In the genomic region with DNA sequence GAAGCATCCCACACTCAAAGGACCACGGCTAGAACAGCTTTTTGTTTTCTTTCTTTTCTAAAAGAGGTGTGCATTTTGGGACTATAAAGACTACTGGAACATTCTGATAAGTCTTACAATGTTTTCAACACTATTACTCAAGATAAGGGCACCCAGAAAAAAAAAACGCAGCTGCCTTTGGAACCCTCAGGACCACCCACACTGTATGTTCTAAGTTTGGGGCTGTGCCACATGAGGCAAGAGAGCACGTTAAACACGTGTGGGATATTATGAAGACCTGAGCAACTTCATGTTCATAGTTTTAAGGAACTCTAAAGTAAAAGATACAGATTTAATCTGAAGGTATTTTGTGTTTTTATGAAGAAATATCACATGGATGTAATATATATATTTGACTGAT, we compare ENCODE assay signal across 22 cellular contexts.
"Had no signal": no experiment of that assay in that cellular context is flagged by ENCODE, and none has a peak within 500 bp of the region (broad histone marks: within the 10 kb centered on the region; RNA-seq: fewer than 3 reads in every experiment).

No MANE protein-coding gene starts in this region.

- H3K27ac ChIP-seq: colonic mucosa, gastrocnemius medialis, heart right ventricle, neural progenitor cell, parathyroid adenoma, prostate gland, right lobe of liver, skin epidermis, testis, transverse colon had no signal

- H3K4me3 ChIP-seq: colonic mucosa, gastrocnemius medialis, heart right ventricle, mucosa of descending colon, neural progenitor cell, prostate gland, right lobe of liver, skin epidermis, testis, transverse colon had no signal

- H3K4me2 ChIP-seq: neural progenitor cell had no signal

- H3K4me1 ChIP-seq: colonic mucosa, gastrocnemius medialis, parathyroid adenoma, prostate gland, testis had no signal

- ATAC-seq: gastrocnemius medialis; heart right ventricle; mucosa of descending colon; naive thymus-derived CD8-positive, alpha-beta T cell; right lobe of liver; stimulated activated naive B cell treated with anti-CD40 and anti-IgM and Interleukin-4, amounts not matched to agents 10 μg/mL and 1 μg/mL and 100 μg/mL, for 72 hours; stimulated activated naive CD8-positive, alpha-beta T cell treated with anti-CD3 and anti-CD28 coated beads, Interleukin-15, amount 100 ng/mL, for 72 hours had no signal

- H3K9me3 Mint-ChIP-seq: endodermal cell; naive thymus-derived CD8-positive, alpha-beta T cell; neural progenitor cell; stimulated activated naive B cell treated with anti-CD40 and anti-IgM and Interleukin-4, amounts not matched to agents 10 μg/mL and 1 μg/mL and 100 μg/mL, for 72 hours; stimulated activated naive CD8-positive, alpha-beta T cell treated with anti-CD3 and anti-CD28 coated beads, Interleukin-15, amount 100 ng/mL, for 72 hours had no signal

- H3K27ac Mint-ChIP-seq: endodermal cell; naive thymus-derived CD8-positive, alpha-beta T cell; neural progenitor cell; stimulated activated naive B cell treated with anti-CD40 and anti-IgM and Interleukin-4, amounts not matched to agents 10 μg/mL and 1 μg/mL and 100 μg/mL, for 72 hours; stimulated activated naive CD8-positive, alpha-beta T cell treated with anti-CD3 and anti-CD28 coated beads, Interleukin-15, amount 100 ng/mL, for 72 hours had no signal

- H3K36me3 ChIP-seq: colonic mucosa, gastrocnemius medialis, heart right ventricle, neural progenitor cell, prostate gland, right lobe of liver, transverse colon had no signal

- H3K4me1 Mint-ChIP-seq: stimulated activated naive CD8-positive, alpha-beta T cell treated with anti-CD3 and anti-CD28 coated beads, Interleukin-15, amount 100 ng/mL, for 72 hours had no signal

- H3K79me2 ChIP-seq: parathyroid adenoma had no signal

- H2AFZ ChIP-seq: neural progenitor cell, parathyroid adenoma had no signal

- H3K4me3 Mint-ChIP-seq: endodermal cell; naive thymus-derived CD8-positive, alpha-beta T cell; neural progenitor cell; stimulated activated naive B cell treated with anti-CD40 and anti-IgM and Interleukin-4, amounts not matched to agents 10 μg/mL and 1 μg/mL and 100 μg/mL, for 72 hours; stimulated activated naive CD8-positive, alpha-beta T cell treated with anti-CD3 and anti-CD28 coated beads, Interleukin-15, amount 100 ng/mL, for 72 hours had no signal

- H3K9me3 ChIP-seq: colonic mucosa, gastrocnemius medialis, heart right ventricle, mucosa of descending colon, prostate gland, right lobe of liver, testis, transverse colon had no signal

- H3K36me3 Mint-ChIP-seq: neural progenitor cell had no signal

- H3K27me3 ChIP-seq: colonic mucosa, gastrocnemius medialis, heart right ventricle, neural progenitor cell, right lobe of liver, testis, transverse colon had no signal

- H3K9ac ChIP-seq: neural progenitor cell, parathyroid adenoma had no signal

- DNase-seq: cerebellar nuclear complex; colonic mucosa; effector CD4-positive, alpha-beta T cell; endodermal cell; gastrocnemius medialis; heart right ventricle; hypothalamus; kidney glomerular epithelial cell; mucosa of descending colon; naive thymus-derived CD8-positive, alpha-beta T cell; occipital lobe; right lobe of liver; stimulated activated CD4-positive, alpha-beta T cell treated with anti-CD3 and anti-CD28 coated beads, Interleukin-2, amount 100 ng/mL, for 24 hours; stimulated activated CD4-positive, alpha-beta T cell treated with anti-CD3 and anti-CD28 coated beads, Interleukin-4, amount 100 ng/mL, for 4 hours; stimulated activated naive B cell treated with anti-CD40 and anti-IgM and Interleukin-4, amounts not matched to agents 10 μg/mL and 1 μg/mL and 100 μg/mL, for 72 hours; stimulated activated naive CD8-positive, alpha-beta T cell treated with anti-CD3 and anti-CD28 coated beads, Interleukin-15, amount 100 ng/mL, for 72 hours; testis; transverse colon had no signal

- H3K27me3 Mint-ChIP-seq: naive thymus-derived CD8-positive, alpha-beta T cell; stimulated activated naive B cell treated with anti-CD40 and anti-IgM and Interleukin-4, amounts not matched to agents 10 μg/mL and 1 μg/mL and 100 μg/mL, for 72 hours; stimulated activated naive CD8-positive, alpha-beta T cell treated with anti-CD3 and anti-CD28 coated beads, Interleukin-15, amount 100 ng/mL, for 72 hours had no signal
